13 cellular contexts compared by ENCODE assay signal in the genomic region with DNA sequence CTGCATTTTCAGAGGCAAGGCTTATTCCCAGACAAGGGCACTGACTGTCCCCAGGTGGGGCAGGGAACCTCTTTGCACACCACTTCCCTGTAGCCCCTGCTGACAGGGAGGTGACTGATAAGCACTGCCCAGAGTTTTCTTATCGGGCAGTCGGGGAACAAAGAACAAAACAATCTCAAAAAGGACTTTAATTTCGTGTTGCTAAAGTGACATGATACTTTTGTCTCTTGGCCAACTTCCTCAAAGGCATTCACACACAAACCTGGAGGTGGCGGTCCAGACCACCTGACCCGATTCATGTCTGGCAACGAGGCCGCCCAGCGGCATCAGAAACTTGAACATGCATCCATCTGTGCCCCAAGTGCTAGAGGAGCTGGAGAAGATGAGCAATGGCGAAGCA. TPM values are rescaled to one million over a fixed set of nuclear protein-coding genes. Genes with fewer than 3 reads are reported as not detected.
DNase-seq lines count a peak whose midpoint lies in the region; ATAC-seq, FAIRE-seq and TF ChIP-seq lines count a peak whose summit lies in the region.
"Had no signal": no experiment of that assay in that cellular context is flagged by ENCODE, and none has a peak within 500 bp of the region (broad histone marks: within the 10 kb centered on the region; RNA-seq: fewer than 3 reads in every experiment).

No MANE protein-coding gene starts in this region.

- no peaks in the 10 kb centered on the region for H3K9me3 Mint-ChIP-seq in endodermal cell
- H3K9me3 Mint-ChIP-seq: activated T-helper 1 cell treated with anti-CD3 and anti-CD28 coated beads, Interleukin-12 subunit alpha, Interleukin-12 subunit beta, Interleukin-2, Interleukin-4 antibody, amounts not matched to agents 30 ng/mL and 10 ng/mL and 1 ng/mL, durations not matched to agents 14 hours and 24 hours and 36 hours; nephron had no signal

- H3K9me3 ChIP-seq in endodermal cell (ENCODE audit: control insufficient read depth, low read length) (no peaks in the 10 kb centered on the region), neutrophil (no peaks in the 10 kb centered on the region), MG63 (no peaks in the 10 kb centered on the region)

- TF ChIP-seq CTCF in D721Med (IDR thresholded peaks at IDR 0.05; ENCODE audit: insufficient read depth, missing control alignments) (peak; percentile 3), endodermal cell (conservative IDR thresholded peaks at IDR 0.05) (peak; percentile 49), neutrophil (IDR thresholded peaks at IDR 0.05) (peak; percentile 53)

- H3K4me3 Mint-ChIP-seq in endodermal cell = no peak overlapping the region
- H3K4me3 Mint-ChIP-seq: activated T-helper 1 cell treated with anti-CD3 and anti-CD28 coated beads, Interleukin-12 subunit alpha, Interleukin-12 subunit beta, Interleukin-2, Interleukin-4 antibody, amounts not matched to agents 30 ng/mL and 10 ng/mL and 1 ng/mL, durations not matched to agents 14 hours and 24 hours and 36 hours; nephron had no signal

- whole genome bisulfite sequencing in endodermal cell (ENCODE audit: insufficient coverage in 1 of 2, insufficient read length in 1 of 2), 2 experiments = 89 to 91% methylated on average over 9 of the region's 9 CpGs

- H3K27me3 ChIP-seq in endodermal cell (ENCODE audit: control insufficient read depth, insufficient read depth, low read length, poor library complexity, severe bottlenecking) (no peaks in the 10 kb centered on the region), neutrophil (no peaks in the 10 kb centered on the region), MG63 (no peaks in the 10 kb centered on the region)

- peaks cover 62% of the 10 kb centered on the region for H3K36me3 Mint-ChIP-seq in endodermal cell (ENCODE audit: low read depth)

- no peaks in the 10 kb centered on the region for H3K27me3 Mint-ChIP-seq in endodermal cell (ENCODE audit: insufficient read depth)

- no peak overlapping the region for H3K9ac ChIP-seq in endodermal cell (ENCODE audit: extremely low read depth, low read length, poor library complexity, severe bottlenecking)

- DNase-seq in D721Med (ENCODE audit: insufficient read length, low spot score) (no peak), NOMO-1 treated with DMSO at 0.1 percent for 48 hours (lab: John Stamatoyannopoulos, UW; ENCODE audit: unreplicated experiment) (peak; percentile 86), endodermal cell (no peak), MG63 (no peak), iPS-NIHi11 (ENCODE audit: low spot score) (no peak)
- DNase-seq in stimulated activated CD4-positive, alpha-beta T cell treated with anti-CD3 and anti-CD28 coated beads, Interleukin-4, amount 100 ng/mL, for 1 hour = no peak
- DNase-seq: effector CD4-positive, alpha-beta T cell; NK-92 treated with Interleukin-12 subunit alpha and Interleukin-12 subunit beta, amount 100 ng/mL, for 24 hours; stimulated activated CD4-positive, alpha-beta T cell treated with anti-CD3 and anti-CD28 coated beads, Interleukin-4, amount 100 ng/mL, for 4 hours had no signal

- peaks cover 5% of the 10 kb centered on the region for H3K4me1 ChIP-seq in endodermal cell (ENCODE audit: control insufficient read depth, insufficient read depth, low read length)
- peaks cover 34 to 38% of the 10 kb centered on the region in 2 experiments for H3K4me1 ChIP-seq in neutrophil (ENCODE audit: control insufficient read depth in 1 of 2, insufficient read depth in 1 of 2, low read depth in 1 of 2, low read length in 1 of 2)

- H3K4me3 ChIP-seq in endodermal cell (ENCODE audit: low read length) = no peak overlapping the region
- peak overlapping the region in 1 of 2 experiments; percentile 37 for H3K4me3 ChIP-seq in neutrophil (ENCODE audit: low read depth in 1 of 2, low read length in 1 of 2)
- no peak overlapping the region for H3K4me3 ChIP-seq in MG63

- H3K36me3 ChIP-seq in endodermal cell (ENCODE audit: control insufficient read depth, insufficient read depth, low read length) (peaks cover 84% of the 10 kb centered on the region), neutrophil (peaks cover 59% of the 10 kb centered on the region), MG63 (peaks cover 14% of the 10 kb centered on the region)

- peaks cover 7% of the 10 kb centered on the region for H3K4me1 Mint-ChIP-seq in endodermal cell

- no peak overlapping the region for H3K27ac ChIP-seq in endodermal cell (ENCODE audit: low read depth, low read length)
- H3K27ac ChIP-seq in neutrophil = peak overlapping the region; percentile 95

- FAIRE-seq in D721Med (lab: Jason Lieb, UNC) = no peak

- no peak for ATAC-seq in GM19397 (IDR thresholded peaks at IDR 0.05; ENCODE audit: unreplicated experiment)

- H3K27ac Mint-ChIP-seq in endodermal cell = peak overlapping the region; percentile 1
- H3K27ac Mint-ChIP-seq: activated T-helper 1 cell treated with anti-CD3 and anti-CD28 coated beads, Interleukin-12 subunit alpha, Interleukin-12 subunit beta, Interleukin-2, Interleukin-4 antibody, amounts not matched to agents 30 ng/mL and 10 ng/mL and 1 ng/mL, durations not matched to agents 14 hours and 24 hours and 36 hours; nephron had no signal

RNA-seq across cellular contexts. Expression of gene ZDHHC7, which starts 28.9 kb away (rescaled TPM):
- 10 to 100 TPM; 58.7 to 61.8 TPM for total RNA-seq in endodermal cell
- polyA plus RNA-seq in endodermal cell (2013, experiment 1 of 2) = 35.7 TPM
- polyA plus RNA-seq in endodermal cell (2013, experiment 2 of 2) = 35.7 TPM
- 27.6 and 32.5 TPM in 2 replicates for total RNA-seq in MG63 (2014; rRNA removed; shearing (Covaris generic); ENCODE audit: low replicate concordance)

RNA-seq across cellular contexts. Expression of gene KIAA0513, which starts 45.2 kb away (rescaled TPM):
- total RNA-seq in endodermal cell = 10 to 100 TPM in 1 of 2 donors, 1 to 10 TPM in 1; 9.2 to 16.0 TPM
- 7.4 TPM for polyA plus RNA-seq in endodermal cell (2013, experiment 1 of 2)
- polyA plus RNA-seq in endodermal cell (2013, experiment 2 of 2) = 6.7 TPM
- total RNA-seq in MG63 (2014; rRNA removed; shearing (Covaris generic); ENCODE audit: low replicate concordance) = 4.2 and 4.4 TPM in 2 replicates

Comparison
In these comparisons a context has a peak if more than half of its experiments do, and no peak if none do; other contexts are left out.
1. CTCF ChIP-seq: peak in every context shown above with its lines; median percentile 53 in neutrophil; 49 in endodermal cell; 3 in D721Med.